ENCODE assay signal across 27 cellular contexts in the genomic region with DNA sequence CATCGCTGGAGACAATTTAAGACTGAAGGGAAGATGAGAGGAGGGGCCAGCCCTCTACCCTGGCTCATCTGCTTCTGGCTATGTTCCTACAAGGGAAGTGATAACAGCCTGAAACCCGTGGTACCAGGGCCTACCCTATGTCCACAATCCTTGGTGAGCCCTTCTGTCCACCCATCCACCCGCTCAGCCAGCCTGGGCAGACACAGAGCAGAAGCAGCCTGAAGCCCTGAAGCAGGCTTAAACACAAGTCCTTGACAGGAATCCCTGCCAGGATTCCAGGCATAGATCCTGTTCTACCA. TPM values are rescaled to one million over a fixed set of nuclear protein-coding genes. Genes with fewer than 3 reads are reported as not detected.
DNase-seq lines count a peak whose midpoint lies in the region; ATAC-seq, FAIRE-seq and TF ChIP-seq lines count a peak whose summit lies in the region.
"Had no signal": no experiment of that assay in that cellular context is flagged by ENCODE, and none has a peak within 500 bp of the region (broad histone marks: within the 10 kb centered on the region; RNA-seq: fewer than 3 reads in every experiment).

No MANE protein-coding gene starts in this region.

- CTCF ChIA-PET in A673 (lab: Charles Lee) (interaction anchor here (0.9 to 9.0 kb wide), 2 partner anchors 139 to 157 kb away, joined by 3 to 119 read pairs; no protein-coding TSS in a partner anchor), HepG2 (lab: Yijun Ruan, JAX; ENCODE audit: low intra/inter-chr PET ratio, low total read pairs) (interaction anchor here (1.8 to 2.9 kb wide), 4 partner anchors 10 to 257 kb away, joined by 4 to 22 read pairs (median 16); no protein-coding TSS in a partner anchor), OCI-LY7 (lab: Charles Lee; ENCODE audit: unreplicated experiment) (interaction anchor here (0.6 to 1.3 kb wide), 4 partner anchors 10 to 162 kb away, joined by 3 to 8 read pairs (median 6); no protein-coding TSS in a partner anchor)

- no peaks in the 10 kb centered on the region for H3K4me1 ChIP-seq in A673 (ENCODE audit: insufficient read depth, low read length, poor library complexity, severe bottlenecking)
- peaks cover 20% of the 10 kb centered on the region for H3K4me1 ChIP-seq in HepG2 (ENCODE audit: insufficient read depth, low read length)
- peaks cover 16% of the 10 kb centered on the region for H3K4me1 ChIP-seq in left ventricle myocardium inferior
- peaks cover 26% of the 10 kb centered on the region for H3K4me1 ChIP-seq in OCI-LY7 (ENCODE audit: insufficient read depth, low read length, poor library complexity, severe bottlenecking)
- H3K4me1 ChIP-seq: parathyroid adenoma, suprapubic skin, upper lobe of right lung had no signal

- no peak for ATAC-seq in activated T-helper 17 cell treated with anti-CD3 and anti-CD28 coated beads, Interleukin-2, amount 50 U/mL, for 72 hours (replicated peaks)
- peak; percentile 13 for ATAC-seq in HepG2
- ATAC-seq in GM21786 (IDR thresholded peaks at IDR 0.05; ENCODE audit: unreplicated experiment): no peak
- no peak for ATAC-seq in HG03432 (IDR thresholded peaks at IDR 0.05; ENCODE audit: unreplicated experiment)
- ATAC-seq: HCT116, right cardiac atrium, upper lobe of right lung had no signal

- TF ChIP-seq POLR2A in HepG2 (IDR thresholded peaks at IDR 0.05; ENCODE audit: insufficient read depth in 1 of 2, low read depth in 2 of 2, low read length in 2 of 2): no peak

- peaks cover 27% of the 10 kb centered on the region for H4K20me1 ChIP-seq in HepG2 (ENCODE audit: insufficient read depth, low read length)
- H4K20me1 ChIP-seq in OCI-LY7 (ENCODE audit: insufficient read depth, low read length): no peaks in the 10 kb centered on the region

- no peak for TF ChIP-seq CTCF in A673 (conservative IDR thresholded peaks at IDR 0.05; ENCODE audit: low read depth, low read length)
- TF ChIP-seq CTCF in HepG2 (CRISPR knock-in tag; IDR thresholded peaks at IDR 0.05): no peak
- no peak for TF ChIP-seq CTCF in left ventricle myocardium inferior (IDR thresholded peaks at IDR 0.05; ENCODE audit: borderline replicate concordance)
- TF ChIP-seq CTCF in OCI-LY7 (conservative IDR thresholded peaks at IDR 0.05; ENCODE audit: low read length): no peak

- no peaks in the 10 kb centered on the region for H3K27me3 Mint-ChIP-seq in IgD-negative memory B cell
- H3K27me3 Mint-ChIP-seq in activated T-helper 17 cell treated with anti-CD3 and anti-CD28 coated beads, Interleukin-2, amount 50 U/mL, for 72 hours: no peaks in the 10 kb centered on the region
- H3K27me3 Mint-ChIP-seq: brain had no signal

- H3K27ac ChIP-seq in A673 (ENCODE audit: low read depth, low read length, poor library complexity, severe bottlenecking) (peak overlapping the region; percentile 16), HepG2 (ENCODE audit: extremely low read length, insufficient read depth, low read length) (peak overlapping the region; percentile 44), left ventricle myocardium inferior (replicated peaks) (no peak overlapping the region), OCI-LY7 (ENCODE audit: low read depth, low read length, poor library complexity, severe bottlenecking) (no peak overlapping the region)
- H3K27ac ChIP-seq: parathyroid adenoma, PC-9, suprapubic skin, upper lobe of right lung had no signal

- H3K36me3 ChIP-seq in A673 (ENCODE audit: insufficient read depth, low read length, poor library complexity, severe bottlenecking) (peaks cover 83% of the 10 kb centered on the region), HepG2 (replicated peaks in 1 of 2; ENCODE audit: control insufficient read depth in 1 of 2, insufficient read depth in 2 of 2, low read length in 2 of 2) (peaks cover 57 to 87% of the 10 kb centered on the region in 2 experiments), left ventricle myocardium inferior (peaks cover 94% of the 10 kb centered on the region), OCI-LY7 (ENCODE audit: insufficient read depth, low read length) (peaks cover 93% of the 10 kb centered on the region)

- H3K4me3 Mint-ChIP-seq in IgD-negative memory B cell: peak overlapping the region in 1 of 4 donors; percentile 37
- H3K4me3 Mint-ChIP-seq in activated T-helper 17 cell treated with anti-CD3 and anti-CD28 coated beads, Interleukin-2, amount 50 U/mL, for 72 hours: no peak overlapping the region
- H3K4me3 Mint-ChIP-seq: brain, CD14-positive monocyte, neural crest cell had no signal

- FAIRE-seq in HepG2 (lab: Jason Lieb, UNC): no peak
- FAIRE-seq: endothelial cell of umbilical vein had no signal

- H3K9me3 ChIP-seq in A673 (ENCODE audit: low read depth, low read length, poor library complexity, severe bottlenecking): no peaks in the 10 kb centered on the region
- H3K9me3 ChIP-seq in HepG2 (ENCODE audit: low read length): no peaks in the 10 kb centered on the region
- no peaks in the 10 kb centered on the region for H3K9me3 ChIP-seq in left ventricle myocardium inferior (replicated peaks)
- no peaks in the 10 kb centered on the region for H3K9me3 ChIP-seq in OCI-LY7 (ENCODE audit: low read length)
- H3K9me3 ChIP-seq: spleen, suprapubic skin, upper lobe of right lung had no signal

- no peaks in the 10 kb centered on the region for H3K79me2 ChIP-seq in HepG2 (ENCODE audit: insufficient read depth, low read length)
- H3K79me2 ChIP-seq in OCI-LY7 (ENCODE audit: insufficient read depth, low read depth, low read length): no peaks in the 10 kb centered on the region
- H3K79me2 ChIP-seq: parathyroid adenoma had no signal

- TF ChIP-seq EP300 in HepG2 (IDR thresholded peaks at IDR 0.05; ENCODE audit: low read depth in 2 of 2, low read length in 2 of 2) (no peak), HepG2 (CRISPR knock-in tag; IDR thresholded peaks at IDR 0.05; ENCODE audit: borderline replicate concordance) (no peak)

- DNase-seq in A673 (ENCODE audit: low spot score) (no peak), HepG2 (ENCODE audit: low spot score) (no peak), left ventricle myocardium inferior (no peak), OCI-LY7 (ENCODE audit: low spot score) (no peak)
- DNase-seq: activated CD4-positive, alpha-beta T cell treated with anti-CD3 and anti-CD28 coated beads for 48 hours; cerebellar nuclear complex; DND-41; islet precursor cell; NCI-H1436 treated with DMSO at 0.1 percent for 48 hours; PC-9; SHP77; stimulated activated CD4-positive, alpha-beta T cell treated with anti-CD3 and anti-CD28 coated beads, Interleukin-2, amount 100 ng/mL, for 48 hours; stimulated activated naive CD4-positive, alpha-beta T cell; upper lobe of right lung had no signal

- in situ Hi-C loops in HepG2 (cut with HindIII; ENCODE audit: extremely low pct_ligation_motif_present, low pct_unique_long_range_greater_than_20kb): loop anchor here (10.0 kb wide), 1 partner anchor 324 kb away; a partner anchor contains a TSS

- peaks cover 22 to 42% (median 28%) of the 10 kb centered on the region in 3 donors for H3K4me1 Mint-ChIP-seq in IgD-negative memory B cell
- peaks cover 4% of the 10 kb centered on the region for H3K4me1 Mint-ChIP-seq in activated T-helper 17 cell treated with anti-CD3 and anti-CD28 coated beads, Interleukin-2, amount 50 U/mL, for 72 hours
- H3K4me1 Mint-ChIP-seq: brain, neural crest cell had no signal

- H3K9me3 Mint-ChIP-seq in IgD-negative memory B cell: no peaks in the 10 kb centered on the region
- no peaks in the 10 kb centered on the region for H3K9me3 Mint-ChIP-seq in activated T-helper 17 cell treated with anti-CD3 and anti-CD28 coated beads, Interleukin-2, amount 50 U/mL, for 72 hours
- H3K9me3 Mint-ChIP-seq: brain, CD14-positive monocyte, neural crest cell had no signal

- 64% methylated on average over 1 of the region's 3 CpGs for WGBS in HepG2 (ENCODE audit: low lambda C conversion rate)

- H3K4me3 ChIP-seq in A673 (ENCODE audit: low read depth, low read length, poor library complexity, severe bottlenecking): no peak overlapping the region
- no peak overlapping the region for H3K4me3 ChIP-seq in HepG2 (replicated peaks in 1 of 3; ENCODE audit: insufficient read depth in 1 of 3, low read depth in 2 of 3, low read length in 3 of 3)
- H3K4me3 ChIP-seq in left ventricle myocardium inferior: no peak overlapping the region
- H3K4me3 ChIP-seq in OCI-LY7 (ENCODE audit: low read depth, low read length, poor library complexity, severe bottlenecking): no peak overlapping the region
- H3K4me3 ChIP-seq: PC-9, spleen, suprapubic skin, upper lobe of right lung had no signal

- H3K36me3 Mint-ChIP-seq in IgD-negative memory B cell: peaks cover 3% of the 10 kb centered on the region
- H3K36me3 Mint-ChIP-seq in activated T-helper 17 cell treated with anti-CD3 and anti-CD28 coated beads, Interleukin-2, amount 50 U/mL, for 72 hours (ENCODE audit: low read depth): peaks cover 81% of the 10 kb centered on the region

- no peaks in the 10 kb centered on the region for H3K9me2 ChIP-seq in OCI-LY7 (ENCODE audit: insufficient read depth, low read length)

- no peak overlapping the region for H2AFZ ChIP-seq in HepG2 (ENCODE audit: low read length)
- H2AFZ ChIP-seq in OCI-LY7 (ENCODE audit: low read length): no peak overlapping the region
- H2AFZ ChIP-seq: parathyroid adenoma, PC-9 had no signal

- POLR2A ChIA-PET in A673 (lab: Charles Lee; ENCODE audit: low non-redundant PET) (no interaction called here), HepG2 (lab: Yijun Ruan, JAX) (interaction anchor here (0.6 to 2.5 kb wide), 6 partner anchors 16 to 153 kb away, joined by 3 to 12 read pairs (median 4); a partner anchor contains a TSS), OCI-LY7 (lab: Charles Lee) (interaction anchor here (0.5 kb wide), 1 partner anchor 73 kb away, joined by 7 read pairs; no protein-coding TSS in a partner anchor)

- H3K27me3 ChIP-seq in A673 (replicated peaks; ENCODE audit: insufficient read depth, low read depth, low read length, poor library complexity) (no peaks in the 10 kb centered on the region), HepG2 (ENCODE audit: control insufficient read depth in 1 of 2, insufficient read depth in 2 of 2, low read length in 2 of 2) (no peaks in the 10 kb centered on the region), left ventricle myocardium inferior (ENCODE audit: low read depth) (no peaks in the 10 kb centered on the region)
- H3K27me3 ChIP-seq: spleen, suprapubic skin, upper lobe of right lung had no signal

- intact Hi-C loops in A673 (cut with micrococcal nuclease; ENCODE audit: unreplicated experiment): no loop called here
- intact Hi-C loops in HepG2 (cut with micrococcal nuclease; ENCODE audit: unreplicated experiment): no loop called here
- intact Hi-C loops in left ventricle myocardium inferior (cut with micrococcal nuclease): loop anchor here (10.0 kb wide), 1 partner anchor 256 kb away; no protein-coding TSS in a partner anchor
- intact Hi-C loops in OCI-LY7 (cut with micrococcal nuclease; ENCODE audit: unreplicated experiment): no loop called here

- no peak for TF ChIP-seq RAD21 in HepG2 (CRISPR knock-in tag; IDR thresholded peaks at IDR 0.05)

- no peak overlapping the region for H3K9ac ChIP-seq in HepG2 (ENCODE audit: insufficient read depth, low read depth, low read length)
- H3K9ac ChIP-seq: parathyroid adenoma had no signal

- BruUV-seq in A673 (replicated peaks; lab: Mats Ljungman, UMichigan) (no TSS peak), HepG2 (replicated peaks; lab: Mats Ljungman, UMichigan) (no TSS peak), OCI-LY7 (replicated peaks; lab: Mats Ljungman, UMichigan) (no TSS peak)

- peak overlapping the region; percentile 34; the same call in 1 of the 2 replicates for H3K4me2 ChIP-seq in HepG2 (ENCODE audit: low read depth, low read length)
- no peak overlapping the region for H3K4me2 ChIP-seq in OCI-LY7 (ENCODE audit: low read length)
- H3K4me2 ChIP-seq: PC-9 had no signal

- H3K27ac Mint-ChIP-seq in IgD-negative memory B cell: peak overlapping the region; percentile 31 to 93 (median 71)
- H3K27ac Mint-ChIP-seq in activated T-helper 17 cell treated with anti-CD3 and anti-CD28 coated beads, Interleukin-2, amount 50 U/mL, for 72 hours: peak overlapping the region; percentile 70

RNA-seq across cellular contexts. Expression of a gene that starts 15.4 kb away (rescaled TPM):
- total RNA-seq in A673 (2021): 66.8 and 75.5 TPM in 2 replicates
- polyA plus RNA-seq in IgD-negative memory B cell: 86.2 TPM
- 100 to 1,000 TPM; 117 to 179 TPM for total RNA-seq in activated T-helper 17 cell treated with anti-CD3 and anti-CD28 coated beads, Interleukin-2, amount 50 U/mL, for 72 hours
- 31.4 and 41.5 TPM in 2 replicates for total RNA-seq in HepG2 (2016; rRNA removed; fragmentation: Illumina TruSeq; extraction: Trizol)
- 21.2 TPM in 2 replicates for total RNA-seq in HepG2 (2016; cell fraction: cytosol; rRNA removed; fragmentation: Illumina TruSeq; extraction: Trizol; ENCODE audit: low read depth)
- total RNA-seq in HepG2 (2016; cell fraction: insoluble cytoplasmic fraction; rRNA removed; fragmentation: Illumina TruSeq; extraction: Trizol): 29.0 and 39.7 TPM in 2 replicates
- 19.8 and 21.9 TPM in 2 replicates for total RNA-seq in HepG2 (2016; cell fraction: membrane; rRNA removed; fragmentation: Illumina TruSeq; extraction: Trizol)
- total RNA-seq in HepG2 (2016; cell fraction: nucleus; rRNA removed; fragmentation: Illumina TruSeq; extraction: Trizol): 49.0 and 49.2 TPM in 2 replicates
- 82.0 and 89.1 TPM in 2 replicates for polyA plus RNA-seq in HepG2 (2011; rRNA removed)
- 59.3 and 68.4 TPM in 2 replicates for polyA plus RNA-seq in HepG2 (2011; cell fraction: cytosol; rRNA removed)
- 264 and 302 TPM in 2 replicates for polyA plus RNA-seq in HepG2 (2011; cell fraction: nucleus; rRNA removed)
- 34.0 and 40.7 TPM in 2 replicates for polyA plus RNA-seq in HepG2 (2012)
- 8.0 and 8.4 TPM in 2 replicates for polyA plus RNA-seq in HepG2 (2016; cell fraction: cytosol; fragmentation: Illumina TruSeq; extraction: Trizol; ENCODE audit: low read depth)
- polyA plus RNA-seq in HepG2 (2016; cell fraction: insoluble cytoplasmic fraction; fragmentation: Illumina TruSeq; extraction: Trizol; ENCODE audit: low read depth): 33.8 and 35.7 TPM in 2 replicates
- 11.6 and 14.5 TPM in 2 replicates for polyA plus RNA-seq in HepG2 (2016; cell fraction: membrane; fragmentation: Illumina TruSeq; extraction: Trizol; ENCODE audit: low read depth)
- polyA plus RNA-seq in HepG2 (2016; cell fraction: nucleus; fragmentation: Illumina TruSeq; extraction: Trizol; ENCODE audit: insufficient read depth, low read depth): 101 and 109 TPM in 2 replicates
- 181 and 249 TPM in 2 replicates for polyA minus RNA-seq in HepG2 (2011; rRNA and poly(A)+ RNA removed; ENCODE audit: low replicate concordance)
- polyA minus RNA-seq in HepG2 (2011; cell fraction: cytosol; rRNA and poly(A)+ RNA removed): 23.0 and 27.8 TPM in 2 replicates
- polyA minus RNA-seq in HepG2 (2011; cell fraction: nucleus; rRNA and poly(A)+ RNA removed): 142 and 155 TPM in 2 replicates
- 53.1 TPM for total RNA-seq in left ventricle myocardium inferior
- total RNA-seq in OCI-LY7 (2014; rRNA removed; shearing (Covaris generic)): 85.1 and 86.5 TPM in 2 replicates
- total RNA-seq in OCI-LY7 (2022): 87.4 and 109 TPM in 2 replicates

Comparison
In these comparisons a context has a peak if more than half of its experiments do, and no peak if none do; other contexts are left out.
1. H3K27ac ChIP-seq: peak in A673 (single experiment) and HepG2 (single experiment); none in left ventricle myocardium inferior (single experiment) and OCI-LY7 (single experiment).